ENCODE assay signal across 8 cellular contexts in genomic region chr5:132424167-132424935, GRCh38. TPM values are rescaled to one million over a fixed set of nuclear protein-coding genes. Genes with fewer than 3 reads are reported as not detected.
A peak's percentile ranks its signal among the peaks of the same experiment; 100 is the strongest.
DNase-seq lines count a peak whose midpoint lies in the region; TF ChIP-seq lines count a peak whose summit lies in the region.
"Had no signal": no experiment of that assay in that cellular context is flagged by ENCODE, and none has a peak within 500 bp of the region (broad histone marks: within the 10 kb centered on the region; RNA-seq: fewer than 3 reads in every experiment).

No MANE protein-coding gene starts in this region.

- H3K27ac ChIP-seq in MM.1S (ENCODE audit: low read length) = peak overlapping the region; percentile 98
- H3K27ac ChIP-seq in sigmoid colon = peak overlapping the region; percentile 78 to 98 (median 87)
- H3K27ac ChIP-seq: ovary had no signal

- no peaks in the 10 kb centered on the region for H3K27me3 Mint-ChIP-seq in dendritic cell treated with granulocyte-macrophage colony-stimulating factor and Interleukin-4, amounts not matched to agents 40 ng/mL and 50 ng/mL, for 4 days
- H3K27me3 Mint-ChIP-seq in osteocyte (ENCODE audit: unreplicated experiment) = no peaks in the 10 kb centered on the region

- H3K4me3 Mint-ChIP-seq in dendritic cell treated with granulocyte-macrophage colony-stimulating factor and Interleukin-4, amounts not matched to agents 40 ng/mL and 50 ng/mL, for 4 days = no peak overlapping the region
- H3K4me3 Mint-ChIP-seq in osteocyte (ENCODE audit: unreplicated experiment) = no peak overlapping the region

- no peaks in the 10 kb centered on the region for H4K20me1 ChIP-seq in MM.1S (ENCODE audit: insufficient read depth, low read length)

- H2AFZ ChIP-seq in MM.1S (ENCODE audit: low read length) = no peak overlapping the region

- H3K9me3 Mint-ChIP-seq in dendritic cell treated with granulocyte-macrophage colony-stimulating factor and Interleukin-4, amounts not matched to agents 40 ng/mL and 50 ng/mL, for 4 days = no peaks in the 10 kb centered on the region
- no peaks in the 10 kb centered on the region for H3K9me3 Mint-ChIP-seq in osteocyte (ENCODE audit: unreplicated experiment)

- intact Hi-C loops in dendritic cell treated with granulocyte-macrophage colony-stimulating factor and Interleukin-4, amounts not matched to agents 40 ng/mL and 50 ng/mL, for 4 days (cut with micrococcal nuclease) = no loop called here
- intact Hi-C loops in sigmoid colon (cut with DNase I) = no loop called here

- peaks cover 100% of the 10 kb centered on the region for H3K4me1 Mint-ChIP-seq in dendritic cell treated with granulocyte-macrophage colony-stimulating factor and Interleukin-4, amounts not matched to agents 40 ng/mL and 50 ng/mL, for 4 days (ENCODE audit: low read depth)
- peaks cover 78% of the 10 kb centered on the region for H3K4me1 Mint-ChIP-seq in osteocyte (ENCODE audit: unreplicated experiment)

- TF ChIP-seq CTCF in MM.1S (IDR thresholded peaks at IDR 0.05; ENCODE audit: low read length) = no peak
- no peak for TF ChIP-seq CTCF in sigmoid colon (IDR thresholded peaks at IDR 0.05)
- no peak for TF ChIP-seq CTCF in osteocyte (IDR thresholded peaks at IDR 0.05)

- H3K4me3 ChIP-seq in GM08714 (ENCODE audit: low read length) (peak overlapping the region; percentile 49; the same call in 1 of the 2 replicates), MM.1S (ENCODE audit: low read length) (peak overlapping the region; percentile 21; the same call in 1 of the 2 replicates), sigmoid colon (no peak overlapping the region)
- H3K4me3 ChIP-seq: ovary had no signal

- H3K9me2 ChIP-seq in MM.1S (replicated peaks; ENCODE audit: insufficient read depth, low read length) = no peaks in the 10 kb centered on the region

- no peaks in the 10 kb centered on the region for H3K27me3 ChIP-seq in MM.1S (replicated peaks; ENCODE audit: insufficient read depth, low read length)
- H3K27me3 ChIP-seq in sigmoid colon = no peaks in the 10 kb centered on the region
- H3K27me3 ChIP-seq: ovary had no signal

- H3K9me3 ChIP-seq in MM.1S (replicated peaks; ENCODE audit: insufficient read depth, low read length) = no peaks in the 10 kb centered on the region
- H3K9me3 ChIP-seq in sigmoid colon = no peaks in the 10 kb centered on the region
- H3K9me3 ChIP-seq: ovary had no signal

- TF ChIP-seq EP300 in sigmoid colon (IDR thresholded peaks at IDR 0.05) = no peak

- no peak for TF ChIP-seq POLR2A in sigmoid colon (IDR thresholded peaks at IDR 0.05)

- no peaks in the 10 kb centered on the region for H3K36me3 ChIP-seq in MM.1S (replicated peaks; ENCODE audit: insufficient read depth, low read length)
- H3K36me3 ChIP-seq in sigmoid colon = peaks cover 0 to 7% (median 0%) of the 10 kb centered on the region in 4 donors
- H3K36me3 ChIP-seq: ovary had no signal

- H3K9ac ChIP-seq in MM.1S (ENCODE audit: low read length) = peak overlapping the region; percentile 93

- H3K27ac Mint-ChIP-seq in dendritic cell treated with granulocyte-macrophage colony-stimulating factor and Interleukin-4, amounts not matched to agents 40 ng/mL and 50 ng/mL, for 4 days = peak overlapping the region; percentile 87
- H3K27ac Mint-ChIP-seq in osteocyte (ENCODE audit: unreplicated experiment) = no peak overlapping the region

- peak overlapping the region; percentile 82 for H3K4me2 ChIP-seq in MM.1S (ENCODE audit: low read depth, low read length)

- peaks cover 14% of the 10 kb centered on the region for H3K36me3 Mint-ChIP-seq in dendritic cell treated with granulocyte-macrophage colony-stimulating factor and Interleukin-4, amounts not matched to agents 40 ng/mL and 50 ng/mL, for 4 days (ENCODE audit: low read depth)
- H3K36me3 Mint-ChIP-seq in osteocyte (ENCODE audit: unreplicated experiment) = peaks cover 2% of the 10 kb centered on the region

- WGBS in sigmoid colon, 2 donors = 72 to 86% methylated on average over 3 of the region's 3 CpGs

- peaks cover 96% of the 10 kb centered on the region for H3K4me1 ChIP-seq in MM.1S (ENCODE audit: low read length)
- H3K4me1 ChIP-seq in sigmoid colon = peaks cover 0 to 100% (median 96%) of the 10 kb centered on the region in 4 donors

- H3K79me2 ChIP-seq in MM.1S (ENCODE audit: low read length) = peaks cover 92% of the 10 kb centered on the region

- peaks cover 88% of the 10 kb centered on the region for H3F3A ChIP-seq in MM.1S (ENCODE audit: insufficient read depth, low read length)

- DNase-seq in MM.1S (no peak), sigmoid colon (peak; percentile 6), NCI-H2171 treated with DMSO at 0.1 percent for 48 hours (lab: John Stamatoyannopoulos, UW) (no peak), osteocyte (ENCODE audit: extremely low spot score, unreplicated experiment) (no peak)
- no peak for DNase-seq in stimulated activated CD4-positive, alpha-beta T cell treated with anti-CD3 and anti-CD28 coated beads, Interleukin-15, amount 100 ng/mL, for 24 hours

RNA-seq across cellular contexts. Expression of gene SLC22A5, which starts 54.8 kb away (rescaled TPM):
- total RNA-seq in sigmoid colon (1 to 10 TPM; 3.6 to 9.9 (median 6.3) TPM), osteocyte (6.7 and 9.1 TPM in 2 replicates)
- polyA plus RNA-seq in sigmoid colon = 10 to 100 TPM in 1 of 3 donors, 1 to 10 TPM in 2; 6.0 to 11.9 (median 9.0) TPM

Comparison
In these comparisons a context has a peak if more than half of its experiments do, and no peak if none do; other contexts are left out.
1. H3K4me3 ChIP-seq: peak in GM08714 (single experiment) and MM.1S (single experiment); none in sigmoid colon (0 of 4).